ENCODE assay signal across 24 cellular contexts in genomic region chr11:67431346-67432249, GRCh38. TPM values are rescaled to one million over a fixed set of nuclear protein-coding genes. Genes with fewer than 3 reads are reported as not detected.
DNase-seq lines count a peak whose midpoint lies in the region; ATAC-seq and TF ChIP-seq lines count a peak whose summit lies in the region.
"Had no signal": no experiment of that assay in that cellular context is flagged by ENCODE, and none has a peak within 500 bp of the region (broad histone marks: within the 10 kb centered on the region; RNA-seq: fewer than 3 reads in every experiment).

No MANE protein-coding gene starts in this region.

- intact Hi-C loops in mucosa of descending colon (cut with DNase I, micrococcal nuclease): no loop called here

- TF ChIP-seq EP300 in suprapubic skin (IDR thresholded peaks at IDR 0.05): no peak

- peaks cover 35% of the 10 kb centered on the region for H3K4me1 Mint-ChIP-seq in T-helper 2 cell treated with Interferon-gamma antibody and Interleukin-4, amounts not matched to agents 5 μg/mL and 100 μg/mL, for 36 hours (ENCODE audit: low read depth)
- H3K4me1 Mint-ChIP-seq in IgD-negative memory B cell (peaks cover 22 to 29% (median 25%) of the 10 kb centered on the region in 3 donors), nephron progenitor cell (peaks cover 22% of the 10 kb centered on the region)
- H3K4me1 Mint-ChIP-seq in activated naive CD8-positive, alpha-beta T cell treated with anti-CD3 and anti-CD28 coated beads, Interleukin-2, amount 10 ng/mL, durations not matched to agents 7 days and 5 days: peaks cover 38% of the 10 kb centered on the region

- in situ Hi-C loops in GM23248 (cut with MboI): no loop called here

- TF ChIP-seq CTCF in nephron progenitor cell (IDR thresholded peaks at IDR 0.05) (no peak), mucosa of descending colon (IDR thresholded peaks at IDR 0.05) (no peak), suprapubic skin (IDR thresholded peaks at IDR 0.05) (no peak)

- H3K4me1 ChIP-seq in mucosa of descending colon (ENCODE audit: low read depth) (peaks cover 16% of the 10 kb centered on the region), suprapubic skin (peaks cover 50% of the 10 kb centered on the region), GM23248 (ENCODE audit: insufficient read depth) (peaks cover 7% of the 10 kb centered on the region)
- H3K4me1 ChIP-seq: foreskin keratinocyte had no signal

- no peaks in the 10 kb centered on the region for H4K20me1 ChIP-seq in GM23248 (ENCODE audit: insufficient read depth)

- H3K27me3 ChIP-seq in suprapubic skin (no peaks in the 10 kb centered on the region), GM23248 (replicated peaks; ENCODE audit: insufficient read depth) (no peaks in the 10 kb centered on the region)
- H3K27me3 ChIP-seq: foreskin keratinocyte had no signal

- H3K9me2 ChIP-seq in GM23248 (ENCODE audit: insufficient read depth): no peaks in the 10 kb centered on the region

- H3K79me2 ChIP-seq in GM23248 (ENCODE audit: insufficient read depth): peaks cover 30% of the 10 kb centered on the region

- no peak for ATAC-seq in activated naive CD8-positive, alpha-beta T cell treated with anti-CD3 and anti-CD28 coated beads, Interleukin-2, amount 10 ng/mL, durations not matched to agents 7 days and 5 days (ENCODE audit: low read depth)
- ATAC-seq in mucosa of descending colon: no peak
- ATAC-seq: foreskin keratinocyte, left lobe of liver had no signal

- H3K27ac ChIP-seq in suprapubic skin (no peak overlapping the region), GM23248 (no peak overlapping the region)
- H3K27ac ChIP-seq: C4-2B, foreskin keratinocyte, HL-60, PC-9 had no signal

- H3K4me2 ChIP-seq in GM23248 (ENCODE audit: unreplicated experiment): no peak overlapping the region
- H3K4me2 ChIP-seq: PC-9 had no signal

- H3F3A ChIP-seq in GM23248 (ENCODE audit: insufficient read depth): no peaks in the 10 kb centered on the region

- no peak overlapping the region for H3K9ac ChIP-seq in GM23248

- no peaks in the 10 kb centered on the region for H3K9me3 ChIP-seq in mucosa of descending colon
- H3K9me3 ChIP-seq in suprapubic skin: no peaks in the 10 kb centered on the region
- no peaks in the 10 kb centered on the region for H3K9me3 ChIP-seq in GM23248 (ENCODE audit: low read depth)

- no peak for TF ChIP-seq POLR2A in suprapubic skin (IDR thresholded peaks at IDR 0.05)

- H3K36me3 ChIP-seq in mucosa of descending colon (ENCODE audit: low read depth): no peaks in the 10 kb centered on the region
- H3K36me3 ChIP-seq in suprapubic skin: peaks cover 52% of the 10 kb centered on the region
- no peaks in the 10 kb centered on the region; the same call in 1 of the 2 replicates for H3K36me3 ChIP-seq in GM23248 (ENCODE audit: low read depth)

- H3K4me3 ChIP-seq in mucosa of descending colon (no peak overlapping the region), suprapubic skin (no peak overlapping the region), GM23248 (no peak overlapping the region)
- H3K4me3 ChIP-seq: PC-9 had no signal

- no peaks in the 10 kb centered on the region for H3K27me3 Mint-ChIP-seq in T-helper 2 cell treated with Interferon-gamma antibody and Interleukin-4, amounts not matched to agents 5 μg/mL and 100 μg/mL, for 36 hours (ENCODE audit: low read depth)
- H3K27me3 Mint-ChIP-seq in IgD-negative memory B cell: no peaks in the 10 kb centered on the region
- no peaks in the 10 kb centered on the region for H3K27me3 Mint-ChIP-seq in activated naive CD8-positive, alpha-beta T cell treated with anti-CD3 and anti-CD28 coated beads, Interleukin-2, amount 10 ng/mL, durations not matched to agents 7 days and 5 days
- no peaks in the 10 kb centered on the region for H3K27me3 Mint-ChIP-seq in nephron progenitor cell (ENCODE audit: low read depth, poor library complexity)

- H3K36me3 Mint-ChIP-seq in T-helper 2 cell treated with Interferon-gamma antibody and Interleukin-4, amounts not matched to agents 5 μg/mL and 100 μg/mL, for 36 hours (ENCODE audit: low read depth): peaks cover 30% of the 10 kb centered on the region
- H3K36me3 Mint-ChIP-seq in IgD-negative memory B cell: peaks cover 2% of the 10 kb centered on the region
- peaks cover 24% of the 10 kb centered on the region for H3K36me3 Mint-ChIP-seq in activated naive CD8-positive, alpha-beta T cell treated with anti-CD3 and anti-CD28 coated beads, Interleukin-2, amount 10 ng/mL, durations not matched to agents 7 days and 5 days
- H3K36me3 Mint-ChIP-seq in nephron progenitor cell (ENCODE audit: low read depth): peaks cover 9% of the 10 kb centered on the region

- 86% methylated on average over 22 of the region's 24 CpGs for WGBS in suprapubic skin
- 88 to 90% methylated on average over 19 to 24 of the region's 24 CpGs for WGBS in GM23248 (ENCODE audit: low coverage in 1 of 2, low lambda C conversion rate in 2 of 2, missing lambda C conversion rate in 2 of 2), 2 experiments

- no peaks in the 10 kb centered on the region for H3K9me3 Mint-ChIP-seq in T-helper 2 cell treated with Interferon-gamma antibody and Interleukin-4, amounts not matched to agents 5 μg/mL and 100 μg/mL, for 36 hours
- no peaks in the 10 kb centered on the region for H3K9me3 Mint-ChIP-seq in IgD-negative memory B cell
- no peaks in the 10 kb centered on the region for H3K9me3 Mint-ChIP-seq in activated naive CD8-positive, alpha-beta T cell treated with anti-CD3 and anti-CD28 coated beads, Interleukin-2, amount 10 ng/mL, durations not matched to agents 7 days and 5 days
- H3K9me3 Mint-ChIP-seq in nephron progenitor cell: no peaks in the 10 kb centered on the region

- peak overlapping the region; percentile 89 for H3K27ac Mint-ChIP-seq in T-helper 2 cell treated with Interferon-gamma antibody and Interleukin-4, amounts not matched to agents 5 μg/mL and 100 μg/mL, for 36 hours
- H3K27ac Mint-ChIP-seq in IgD-negative memory B cell (peak overlapping the region in 2 of 3 donors; percentile 53 to 91), nephron progenitor cell (peak overlapping the region; percentile 59)
- peak overlapping the region; percentile 78 for H3K27ac Mint-ChIP-seq in activated naive CD8-positive, alpha-beta T cell treated with anti-CD3 and anti-CD28 coated beads, Interleukin-2, amount 10 ng/mL, durations not matched to agents 7 days and 5 days

- peak overlapping the region; percentile 33 for H3K4me3 Mint-ChIP-seq in T-helper 2 cell treated with Interferon-gamma antibody and Interleukin-4, amounts not matched to agents 5 μg/mL and 100 μg/mL, for 36 hours
- peak overlapping the region; percentile 20 to 98 (median 32) for H3K4me3 Mint-ChIP-seq in IgD-negative memory B cell
- peak overlapping the region; percentile 25 for H3K4me3 Mint-ChIP-seq in activated naive CD8-positive, alpha-beta T cell treated with anti-CD3 and anti-CD28 coated beads, Interleukin-2, amount 10 ng/mL, durations not matched to agents 7 days and 5 days
- H3K4me3 Mint-ChIP-seq in nephron progenitor cell: no peak overlapping the region

- POLR2A ChIA-PET in activated naive CD8-positive, alpha-beta T cell treated with anti-CD3 and anti-CD28 coated beads, Interleukin-2, amount 10 ng/mL, durations not matched to agents 7 days and 5 days (lab: Charles Lee): interaction anchor here (0.9 to 16.3 kb wide), 6 partner anchors 10 to 54 kb away, joined by 3 to 491 read pairs (median 92); partner anchors contain the start of genes CARNS1, PPP1CA and TBC1D10C

- DNase-seq in T-helper 2 cell treated with Interferon-gamma antibody and Interleukin-4, amounts not matched to agents 5 μg/mL and 100 μg/mL, for 36 hours (ENCODE audit: low spot score): no peak
- DNase-seq in T-helper 2 cell (no peak), nephron progenitor cell (no peak), mucosa of descending colon (no peak), suprapubic skin (ENCODE audit: low spot score in 2 of 2) (no peak), GM23248 (no peak)
- no peak for DNase-seq in activated naive CD8-positive, alpha-beta T cell treated with anti-CD3 and anti-CD28 coated beads, Interleukin-2, amount 10 ng/mL, durations not matched to agents 7 days and 5 days
- DNase-seq: 8988T, amniotic stem cell, foreskin keratinocyte, KG1, NCI-H1105, NCI-H2107, NCI-H526 treated with DMSO at 0.1 percent for 48 hours, PC-9, posterior cingulate gyrus, small intestine had no signal

- H2AFZ ChIP-seq in GM23248: no peak overlapping the region
- H2AFZ ChIP-seq: PC-9 had no signal

RNA-seq across cellular contexts. Expression of gene RPS6KB2, which starts 3.3 kb away (rescaled TPM):
- polyA plus RNA-seq in IgD-negative memory B cell (65.1 TPM), GM23248 (2016; fragmentation: Nextera tagmentation; extraction: Ambion mirVana) (52.3 and 53.0 TPM in 2 replicates)
- 10 to 100 TPM; 69.0 to 71.4 TPM for total RNA-seq in activated naive CD8-positive, alpha-beta T cell treated with anti-CD3 and anti-CD28 coated beads, Interleukin-2, amount 10 ng/mL, durations not matched to agents 7 days and 5 days
- total RNA-seq in mucosa of descending colon (10 to 100 TPM; 43.1 to 51.6 (median 45.4) TPM), suprapubic skin (100 to 1,000 TPM; 147 to 193 (median 158) TPM)
- total RNA-seq in GM23248 (2014; rRNA removed; shearing (Covaris generic)): 68.0 and 71.2 TPM in 2 replicates

RNA-seq across cellular contexts. Expression of gene PTPRCAP, which starts 5.9 kb away (rescaled TPM):
- 1,093 TPM for polyA plus RNA-seq in IgD-negative memory B cell
- total RNA-seq in activated naive CD8-positive, alpha-beta T cell treated with anti-CD3 and anti-CD28 coated beads, Interleukin-2, amount 10 ng/mL, durations not matched to agents 7 days and 5 days: 100 to 1,000 TPM; 351 to 371 TPM
- 10 to 100 TPM in 2 of 3 donors, 1 to 10 TPM in 1; 7.2 to 13.6 (median 10.0) TPM for total RNA-seq in mucosa of descending colon
- total RNA-seq in suprapubic skin: 1 to 10 TPM in 2 of 4 donors, under 1 TPM in 2; 0.59 to 4.3 (median 2.0) TPM
- not detected in 2 replicates for total RNA-seq in GM23248 (2014; rRNA removed; shearing (Covaris generic))
- 0.43 and 0.68 TPM in 2 replicates for polyA plus RNA-seq in GM23248 (2016; fragmentation: Nextera tagmentation; extraction: Ambion mirVana)

RNA-seq across cellular contexts. Expression of gene CORO1B, which starts 11.7 kb away (rescaled TPM):
- polyA plus RNA-seq in IgD-negative memory B cell (19.9 TPM), GM23248 (2016; fragmentation: Nextera tagmentation; extraction: Ambion mirVana) (78.1 and 80.2 TPM in 2 replicates)
- 100 to 1,000 TPM; 168 to 195 TPM for total RNA-seq in activated naive CD8-positive, alpha-beta T cell treated with anti-CD3 and anti-CD28 coated beads, Interleukin-2, amount 10 ng/mL, durations not matched to agents 7 days and 5 days
- total RNA-seq in mucosa of descending colon (100 to 1,000 TPM; 133 to 240 (median 184) TPM), suprapubic skin (10 to 100 TPM; 46.7 to 64.2 (median 47.1) TPM)
- total RNA-seq in GM23248 (2014; rRNA removed; shearing (Covaris generic)): 107 and 113 TPM in 2 replicates

RNA-seq across cellular contexts. Expression of gene CARNS1, which starts 16.1 kb away (rescaled TPM):
- polyA plus RNA-seq in IgD-negative memory B cell: 2.4 TPM
- 1 to 10 TPM; 5.5 to 5.6 TPM for total RNA-seq in activated naive CD8-positive, alpha-beta T cell treated with anti-CD3 and anti-CD28 coated beads, Interleukin-2, amount 10 ng/mL, durations not matched to agents 7 days and 5 days
- under 1 TPM; 0.26 to 0.89 (median 0.70) TPM for total RNA-seq in mucosa of descending colon
- under 1 TPM; 0.21 to 0.94 (median 0.74) TPM for total RNA-seq in suprapubic skin
- total RNA-seq in GM23248 (2014; rRNA removed; shearing (Covaris generic)): 0.38 and 0.43 TPM in 2 replicates
- 0.13 and 0.38 TPM in 2 replicates for polyA plus RNA-seq in GM23248 (2016; fragmentation: Nextera tagmentation; extraction: Ambion mirVana)
- total RNA-seq: foreskin keratinocyte had no signal
- polyA plus RNA-seq: foreskin keratinocyte had no signal

RNA-seq across cellular contexts. Expression of gene GPR152, which starts 20.9 kb away (rescaled TPM):
- polyA plus RNA-seq in IgD-negative memory B cell: 1.8 TPM
- not detected for total RNA-seq in activated naive CD8-positive, alpha-beta T cell treated with anti-CD3 and anti-CD28 coated beads, Interleukin-2, amount 10 ng/mL, durations not matched to agents 7 days and 5 days
- not detected for total RNA-seq in mucosa of descending colon
- under 1 TPM in 1 of 4 donors, not detected in 3; 0.34 TPM for total RNA-seq in suprapubic skin
- not detected in 2 replicates for total RNA-seq in GM23248 (2014; rRNA removed; shearing (Covaris generic))
- polyA plus RNA-seq in GM23248 (2016; fragmentation: Nextera tagmentation; extraction: Ambion mirVana): not detected in 2 replicates
- total RNA-seq: Daoy, foreskin keratinocyte, left lobe of liver, mononuclear cell, PC-9, urinary bladder had no signal
- polyA plus RNA-seq: foreskin keratinocyte, small intestine, urinary bladder had no signal

Comparison
In these comparisons a context has a peak if more than half of its experiments do, and no peak if none do; other contexts are left out.
1. RNA of gene PTPRCAP, which starts 5.9 kb away (total RNA-seq): 351 to 371 TPM in activated naive CD8-positive, alpha-beta T cell treated with anti-CD3 and anti-CD28 coated beads, Interleukin-2, amount 10 ng/mL, durations not matched to agents 7 days and 5 days; 7.2 to 13.6 TPM in mucosa of descending colon, 0.59 to 4.3 TPM in suprapubic skin and not detected in GM23248; every median in the first group is over 10 times any median in the second.
2. Peak in every context shown above with its lines, with median percentiles within 50 percentile points of each other: H3K27ac Mint-ChIP-seq.